ENCODE assay signal across 1 cellular context in genomic region chr7:44791278-44792219, GRCh38.
TF ChIP-seq lines count a peak whose summit lies in the region.

No MANE protein-coding gene starts in this region.

TF ChIP-seq in GM23338, 12 proteins besides CTCF, POLR2A, EP300 and RAD21 (continued from another document):
- TF ChIP-seq ZNF462 (CRISPR knock-in tag; IDR thresholded peaks at IDR 0.05): no peak
- TF ChIP-seq, protein P1, sequence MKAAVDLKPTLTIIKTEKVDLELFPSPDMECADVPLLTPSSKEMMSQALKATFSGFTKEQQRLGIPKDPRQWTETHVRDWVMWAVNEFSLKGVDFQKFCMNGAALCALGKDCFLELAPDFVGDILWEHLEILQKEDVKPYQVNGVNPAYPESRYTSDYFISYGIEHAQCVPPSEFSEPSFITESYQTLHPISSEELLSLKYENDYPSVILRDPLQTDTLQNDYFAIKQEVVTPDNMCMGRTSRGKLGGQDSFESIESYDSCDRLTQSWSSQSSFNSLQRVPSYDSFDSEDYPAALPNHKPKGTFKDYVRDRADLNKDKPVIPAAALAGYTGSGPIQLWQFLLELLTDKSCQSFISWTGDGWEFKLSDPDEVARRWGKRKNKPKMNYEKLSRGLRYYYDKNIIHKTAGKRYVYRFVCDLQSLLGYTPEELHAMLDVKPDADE (IDR thresholded peaks at IDR 0.05): no peak
